Comparison of ENCODE assay signal across 27 cellular contexts in genomic region chrX:53926030-53926429, GRCh38.
"Had no signal": no experiment of that assay in that cellular context is flagged by ENCODE, and none has a peak within 500 bp of the region (broad histone marks: within the 10 kb centered on the region; RNA-seq: fewer than 3 reads in every experiment).

No MANE protein-coding gene starts in this region.

- H3K27me3 ChIP-seq: stomach, suprapubic skin, testis, thyroid gland, tibial artery, tibial nerve, transverse colon, upper lobe of right lung, uterus, vagina had no signal

- H3K9me3 ChIP-seq: stomach, suprapubic skin, testis, thoracic aorta, thyroid gland, tibial artery, tibial nerve, transverse colon, upper lobe of left lung, upper lobe of right lung, uterus, vagina had no signal

- H3K36me3 ChIP-seq: stomach, suprapubic skin, thoracic aorta, thyroid gland, tibial artery, tibial nerve, transverse colon, upper lobe of left lung, upper lobe of right lung, uterus, vagina had no signal

- FAIRE-seq: urothelium cell line had no signal

- ATAC-seq: stimulated activated effector memory CD8-positive, alpha-beta T cell treated with anti-CD3 and anti-CD28 coated beads, Interleukin-12 subunit alpha, Interleukin-12 subunit beta, amount 100 ng/mL, for 72 hours; stimulated activated memory B cell treated with anti-CD40 and anti-IgM and Interleukin-4, amounts not matched to agents 10 μg/mL and 1 μg/mL and 100 μg/mL, for 72 hours; stimulated activated naive B cell treated with anti-CD40 and anti-IgM and Interleukin-4, amounts not matched to agents 10 μg/mL and 1 μg/mL and 100 μg/mL, for 72 hours; stimulated activated naive CD8-positive, alpha-beta T cell treated with anti-CD3 and anti-CD28 coated beads, Interleukin-15, amount 100 ng/mL, for 72 hours; stimulated activated naive CD8-positive, alpha-beta T cell treated with anti-CD3 and anti-CD28 coated beads, Interleukin-15, Interleukin-2, amounts not matched to agents 100 U/mL and 50 U/mL, for 24 hours; upper lobe of right lung had no signal

- DNase-seq: stimulated activated CD4-positive, alpha-beta T cell treated with anti-CD3 and anti-CD28 coated beads, Interleukin-2, amount 100 ng/mL, for 48 hours; stimulated activated CD4-positive, alpha-beta T cell treated with anti-CD3 and anti-CD28 coated beads, Interleukin-4, amount 100 ng/mL, for 1 hour; stimulated activated CD4-positive, alpha-beta T cell treated with anti-CD3 and anti-CD28 coated beads, Interleukin-4, amount 100 ng/mL, for 24 hours; stimulated activated CD4-positive, alpha-beta T cell treated with anti-CD3 and anti-CD28 coated beads, Interleukin-4, amount 100 ng/mL, for 4 hours; stimulated activated CD8-positive, alpha-beta memory T cell treated with anti-CD3 and anti-CD28 coated beads, Interleukin-4, amount 100 ng/mL, for 48 hours; stimulated activated naive B cell treated with anti-CD40 and anti-IgM and Interleukin-4, amounts not matched to agents 10 μg/mL and 1 μg/mL and 100 μg/mL, for 72 hours; stimulated activated naive CD4-positive, alpha-beta T cell; stimulated activated naive CD4-positive, alpha-beta T cell treated with Interleukin-2 at 50 U/mL for 16 hours; stimulated activated naive CD8-positive, alpha-beta T cell treated with anti-CD3 and anti-CD28 coated beads, Interleukin-15, amount 100 ng/mL, for 72 hours; stimulated activated naive CD8-positive, alpha-beta T cell treated with anti-CD3 and anti-CD28 coated beads, Interleukin-15, Interleukin-2, amounts not matched to agents 100 U/mL and 50 U/mL, for 24 hours; stomach; substantia nigra; testis; thyroid gland; tibial artery; transverse colon; trophoblast cell; upper lobe of left lung; upper lobe of right lung; uterus had no signal

- H3K27ac ChIP-seq: stomach, suprapubic skin, testis, thoracic aorta, thyroid gland, tibial artery, tibial nerve, transverse colon, upper lobe of left lung, upper lobe of right lung, uterus, vagina had no signal

- H3K4me3 ChIP-seq: stomach, suprapubic skin, testis, thoracic aorta, thyroid gland, tibial artery, tibial nerve, transverse colon, upper lobe of left lung, upper lobe of right lung, uterus, vagina had no signal

- H3K4me1 ChIP-seq: stomach, suprapubic skin, testis, thyroid gland, tibial artery, tibial nerve, transverse colon, upper lobe of left lung, upper lobe of right lung, uterus, vagina had no signal
